In the genomic region with DNA sequence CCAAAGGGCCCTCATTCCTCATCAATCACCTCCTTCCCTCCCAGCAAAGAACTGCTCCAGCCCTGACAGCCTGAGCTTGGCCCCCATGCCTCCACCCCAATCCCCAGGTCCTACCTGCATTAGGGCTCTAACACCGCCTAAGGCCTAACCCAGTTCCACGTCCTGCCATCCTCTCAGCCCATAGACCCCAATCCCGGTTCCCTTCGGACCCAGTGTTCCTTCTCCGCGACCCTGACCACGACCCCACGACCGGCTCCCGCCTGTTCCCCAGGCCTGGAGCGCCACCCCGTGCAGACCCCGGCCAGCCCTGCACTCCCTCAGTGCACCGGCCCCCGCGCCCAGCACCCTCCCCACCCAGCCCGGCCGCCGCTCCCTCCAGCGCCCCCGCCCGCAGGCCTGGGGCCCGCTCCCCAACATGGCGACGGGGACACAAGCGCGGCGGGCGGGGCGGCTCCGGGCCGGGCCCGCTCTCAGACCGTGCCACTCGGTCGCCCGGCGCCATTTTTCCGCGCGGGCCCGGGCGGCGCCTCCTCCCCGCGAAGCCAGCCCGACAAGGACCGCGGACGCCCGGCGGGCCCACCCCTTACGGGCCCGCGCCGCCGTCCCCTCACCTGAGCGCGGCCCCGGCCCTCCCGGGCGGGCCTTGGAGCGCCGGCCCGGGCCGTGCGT, we compare ENCODE assay signal across 8 cellular contexts. TPM values are rescaled to one million over a fixed set of nuclear protein-coding genes. Genes with fewer than 3 reads are reported as not detected.
DNase-seq lines count a peak whose midpoint lies in the region; ATAC-seq and TF ChIP-seq lines count a peak whose summit lies in the region.

No MANE protein-coding gene starts in this region.

- H3K27me3 Mint-ChIP-seq in activated T-helper 1 cell treated with anti-CD3 and anti-CD28 coated beads, Interleukin-12 subunit alpha, Interleukin-12 subunit beta, Interleukin-2, Interleukin-4 antibody, amounts not matched to agents 30 ng/mL and 10 ng/mL and 1 ng/mL, durations not matched to agents 14 hours and 24 hours and 36 hours (ENCODE audit: insufficient read depth): peaks cover 10% of the 10 kb centered on the region
- H3K27me3 Mint-ChIP-seq in naive thymus-derived CD8-positive, alpha-beta T cell: peaks cover 0 to 2% (median 0%) of the 10 kb centered on the region in 5 donors
- H3K27me3 Mint-ChIP-seq in stimulated activated naive B cell treated with anti-CD40 and anti-IgM and Interleukin-4, amounts not matched to agents 10 μg/mL and 1 μg/mL and 100 μg/mL, for 72 hours: no peaks in the 10 kb centered on the region

- H3K27ac ChIP-seq in PC-3 (ENCODE audit: low read length): peak overlapping the region; percentile 39

- peaks cover 51% of the 10 kb centered on the region for H3K79me2 ChIP-seq in PC-3 (ENCODE audit: low read length)

- H4K20me1 ChIP-seq in PC-3 (ENCODE audit: low read length): peaks cover 23% of the 10 kb centered on the region

- no peak for TF ChIP-seq CTCF in PC-3 (conservative IDR thresholded peaks at IDR 0.05; ENCODE audit: low read depth, low read length)
- no peak for TF ChIP-seq CTCF in fibroblast of mammary gland (conservative IDR thresholded peaks at IDR 0.05; ENCODE audit: control insufficient read depth, insufficient read depth, low read depth, low read length)

- peak overlapping the region; percentile 91 for H3K27ac Mint-ChIP-seq in activated T-helper 1 cell treated with anti-CD3 and anti-CD28 coated beads, Interleukin-12 subunit alpha, Interleukin-12 subunit beta, Interleukin-2, Interleukin-4 antibody, amounts not matched to agents 30 ng/mL and 10 ng/mL and 1 ng/mL, durations not matched to agents 14 hours and 24 hours and 36 hours
- peak overlapping the region; percentile 90 to 98 (median 96) for H3K27ac Mint-ChIP-seq in naive thymus-derived CD8-positive, alpha-beta T cell
- H3K27ac Mint-ChIP-seq in stimulated activated naive B cell treated with anti-CD40 and anti-IgM and Interleukin-4, amounts not matched to agents 10 μg/mL and 1 μg/mL and 100 μg/mL, for 72 hours: peak overlapping the region; percentile 96

- no peaks in the 10 kb centered on the region for H3K36me3 ChIP-seq in PC-3 (ENCODE audit: low read depth, low read length)

- no TSS peak for BruUV-seq in PC-3 (replicated peaks; lab: Mats Ljungman, UMichigan)

- H2AFZ ChIP-seq in PC-3 (ENCODE audit: low read length): peak overlapping the region; percentile 52

- H3K4me1 ChIP-seq in PC-3 (ENCODE audit: insufficient read depth, low read length): peaks cover 15% of the 10 kb centered on the region

- no peaks in the 10 kb centered on the region for H3K9me3 ChIP-seq in PC-3 (ENCODE audit: low read length)

- CTCF ChIA-PET in PC-3 (lab: Charles Lee): interaction anchor here (0.7 to 1.0 kb wide), 2 partner anchors 55 to 246 kb away, joined by 3 read pairs; no protein-coding TSS in a partner anchor

- peaks cover 8% of the 10 kb centered on the region for H3K36me3 Mint-ChIP-seq in activated T-helper 1 cell treated with anti-CD3 and anti-CD28 coated beads, Interleukin-12 subunit alpha, Interleukin-12 subunit beta, Interleukin-2, Interleukin-4 antibody, amounts not matched to agents 30 ng/mL and 10 ng/mL and 1 ng/mL, durations not matched to agents 14 hours and 24 hours and 36 hours (ENCODE audit: low read depth)
- peaks cover 0 to 7% (median 0%) of the 10 kb centered on the region in 3 donors for H3K36me3 Mint-ChIP-seq in naive thymus-derived CD8-positive, alpha-beta T cell
- peaks cover 8 to 17% of the 10 kb centered on the region in 2 donors for H3K36me3 Mint-ChIP-seq in stimulated activated naive B cell treated with anti-CD40 and anti-IgM and Interleukin-4, amounts not matched to agents 10 μg/mL and 1 μg/mL and 100 μg/mL, for 72 hours

- H3K27me3 ChIP-seq in PC-3 (ENCODE audit: low read length): no peaks in the 10 kb centered on the region

- H3K4me2 ChIP-seq in PC-3 (ENCODE audit: low read length): peak overlapping the region; percentile 99

- no peaks in the 10 kb centered on the region for H3F3A ChIP-seq in PC-3 (ENCODE audit: low read length, unreplicated experiment)

- no peaks in the 10 kb centered on the region for H3K9me2 ChIP-seq in PC-3 (replicated peaks; ENCODE audit: low read length)

- peak overlapping the region; percentile 97 for H3K4me3 Mint-ChIP-seq in activated T-helper 1 cell treated with anti-CD3 and anti-CD28 coated beads, Interleukin-12 subunit alpha, Interleukin-12 subunit beta, Interleukin-2, Interleukin-4 antibody, amounts not matched to agents 30 ng/mL and 10 ng/mL and 1 ng/mL, durations not matched to agents 14 hours and 24 hours and 36 hours
- peak overlapping the region; percentile 86 to 100 (median 96) for H3K4me3 Mint-ChIP-seq in naive thymus-derived CD8-positive, alpha-beta T cell
- peak overlapping the region; percentile 91 to 98 for H3K4me3 Mint-ChIP-seq in stimulated activated naive B cell treated with anti-CD40 and anti-IgM and Interleukin-4, amounts not matched to agents 10 μg/mL and 1 μg/mL and 100 μg/mL, for 72 hours

- H3K4me1 Mint-ChIP-seq in activated T-helper 1 cell treated with anti-CD3 and anti-CD28 coated beads, Interleukin-12 subunit alpha, Interleukin-12 subunit beta, Interleukin-2, Interleukin-4 antibody, amounts not matched to agents 30 ng/mL and 10 ng/mL and 1 ng/mL, durations not matched to agents 14 hours and 24 hours and 36 hours (ENCODE audit: low read depth): peaks cover 30% of the 10 kb centered on the region
- H3K4me1 Mint-ChIP-seq in naive thymus-derived CD8-positive, alpha-beta T cell: peaks cover 25 to 47% (median 43%) of the 10 kb centered on the region in 4 donors
- peaks cover 19 to 38% of the 10 kb centered on the region in 2 donors for H3K4me1 Mint-ChIP-seq in stimulated activated naive B cell treated with anti-CD40 and anti-IgM and Interleukin-4, amounts not matched to agents 10 μg/mL and 1 μg/mL and 100 μg/mL, for 72 hours

- POLR2A ChIA-PET in PC-3 (lab: Charles Lee; ENCODE audit: unreplicated experiment): interaction anchor here (0.5 to 0.6 kb wide), 3 partner anchors 34 to 325 kb away, joined by 4 to 7 read pairs (median 6); partner anchors contain the start of gene PIGU
- POLR2A ChIA-PET in naive thymus-derived CD8-positive, alpha-beta T cell (lab: Charles Lee): interaction anchor here (0.8 to 1.3 kb wide), 3 partner anchors 131 to 309 kb away, joined by 3 to 4 read pairs (median 3); partner anchors contain the start of genes DYNLRB1, GSS and MYH7B

- peak overlapping the region; percentile 89 for H3K9ac ChIP-seq in PC-3 (ENCODE audit: low read length)

- intact Hi-C loops in PC-3 (cut with micrococcal nuclease): no loop called here
- intact Hi-C loops in activated T-helper 1 cell treated with anti-CD3 and anti-CD28 coated beads, Interleukin-12 subunit alpha, Interleukin-12 subunit beta, Interleukin-2, Interleukin-4 antibody, amounts not matched to agents 30 ng/mL and 10 ng/mL and 1 ng/mL, durations not matched to agents 14 hours and 24 hours and 36 hours (cut with micrococcal nuclease): loop anchor here (1.0 to 10.0 kb wide), 12 partner anchors 9 to 717 kb away; partner anchors contain the start of genes ACSS2, CEP250, DYNLRB1 and EDEM2

- peak; percentile 73 for ATAC-seq in GM19043 (IDR thresholded peaks at IDR 0.05; ENCODE audit: low read depth, unreplicated experiment)
- ATAC-seq in HG03378 (IDR thresholded peaks at IDR 0.05; ENCODE audit: unreplicated experiment): peak; percentile 37
- peak; percentile 75 for ATAC-seq in PC-3
- peak; percentile 86 to 87 for ATAC-seq in naive thymus-derived CD8-positive, alpha-beta T cell
- peak; percentile 86 to 88 for ATAC-seq in stimulated activated naive B cell treated with anti-CD40 and anti-IgM and Interleukin-4, amounts not matched to agents 10 μg/mL and 1 μg/mL and 100 μg/mL, for 72 hours (replicated peaks)

- H3K9me3 Mint-ChIP-seq in activated T-helper 1 cell treated with anti-CD3 and anti-CD28 coated beads, Interleukin-12 subunit alpha, Interleukin-12 subunit beta, Interleukin-2, Interleukin-4 antibody, amounts not matched to agents 30 ng/mL and 10 ng/mL and 1 ng/mL, durations not matched to agents 14 hours and 24 hours and 36 hours: no peaks in the 10 kb centered on the region
- no peaks in the 10 kb centered on the region for H3K9me3 Mint-ChIP-seq in naive thymus-derived CD8-positive, alpha-beta T cell
- no peaks in the 10 kb centered on the region for H3K9me3 Mint-ChIP-seq in stimulated activated naive B cell treated with anti-CD40 and anti-IgM and Interleukin-4, amounts not matched to agents 10 μg/mL and 1 μg/mL and 100 μg/mL, for 72 hours

- peak; percentile 81 for DNase-seq in Ammon's horn (ENCODE audit: low spot score)
- peak; percentile 35 for DNase-seq in PC-3
- DNase-seq in activated T-helper 1 cell treated with anti-CD3 and anti-CD28 coated beads, Interleukin-12 subunit alpha, Interleukin-12 subunit beta, Interleukin-2, Interleukin-4 antibody, amounts not matched to agents 30 ng/mL and 10 ng/mL and 1 ng/mL, durations not matched to agents 14 hours and 24 hours and 36 hours (ENCODE audit: low spot score): peak; percentile 64
- DNase-seq in fibroblast of mammary gland (ENCODE audit: low read depth): peak; percentile 16
- DNase-seq in naive thymus-derived CD8-positive, alpha-beta T cell: peak in 9 of 10 donors; percentile 51 to 82 (median 64)
- DNase-seq in stimulated activated naive B cell treated with anti-CD40 and anti-IgM and Interleukin-4, amounts not matched to agents 10 μg/mL and 1 μg/mL and 100 μg/mL, for 72 hours: peak; percentile 58

- peak overlapping the region; percentile 94 for H3K4me3 ChIP-seq in PC-3 (ENCODE audit: low read length)
- H3K4me3 ChIP-seq in fibroblast of mammary gland (ENCODE audit: control insufficient read depth, low read depth, low read length): peak overlapping the region; percentile 81

RNA-seq across cellular contexts. Expression of gene NCOA6, which starts 0.5 kb away (rescaled TPM):
- total RNA-seq in PC-3 (2014; rRNA removed): 9.8 and 10.2 TPM in 2 replicates
- 25.5 and 29.1 TPM in 2 replicates for total RNA-seq in activated T-helper 1 cell treated with anti-CD3 and anti-CD28 coated beads, Interleukin-12 subunit alpha, Interleukin-12 subunit beta, Interleukin-2, Interleukin-4 antibody, amounts not matched to agents 30 ng/mL and 10 ng/mL and 1 ng/mL, durations not matched to agents 14 hours and 24 hours and 36 hours
- 10 to 100 TPM; 24.3 to 29.2 TPM for total RNA-seq in naive thymus-derived CD8-positive, alpha-beta T cell
- polyA plus RNA-seq in naive thymus-derived CD8-positive, alpha-beta T cell: 1 to 10 TPM; 2.8 to 8.2 (median 5.0) TPM

RNA-seq across cellular contexts. Expression of gene GGT7, which starts 47.7 kb away (rescaled TPM):
- 1.5 and 3.2 TPM in 2 replicates for total RNA-seq in PC-3 (2014; rRNA removed)
- 12.5 and 13.7 TPM in 2 replicates for total RNA-seq in activated T-helper 1 cell treated with anti-CD3 and anti-CD28 coated beads, Interleukin-12 subunit alpha, Interleukin-12 subunit beta, Interleukin-2, Interleukin-4 antibody, amounts not matched to agents 30 ng/mL and 10 ng/mL and 1 ng/mL, durations not matched to agents 14 hours and 24 hours and 36 hours
- total RNA-seq in naive thymus-derived CD8-positive, alpha-beta T cell: 10 to 100 TPM; 42.1 to 43.3 TPM
- 1 to 10 TPM; 3.9 to 9.4 (median 8.0) TPM for polyA plus RNA-seq in naive thymus-derived CD8-positive, alpha-beta T cell

RNA-seq across cellular contexts. Expression of gene ACSS2, which starts 51.4 kb away (rescaled TPM):
- total RNA-seq in PC-3 (2014; rRNA removed): 78.9 and 125 TPM in 2 replicates
- 38.0 and 45.3 TPM in 2 replicates for total RNA-seq in activated T-helper 1 cell treated with anti-CD3 and anti-CD28 coated beads, Interleukin-12 subunit alpha, Interleukin-12 subunit beta, Interleukin-2, Interleukin-4 antibody, amounts not matched to agents 30 ng/mL and 10 ng/mL and 1 ng/mL, durations not matched to agents 14 hours and 24 hours and 36 hours
- total RNA-seq in naive thymus-derived CD8-positive, alpha-beta T cell: 10 to 100 TPM; 27.2 to 27.9 TPM
- 10 to 100 TPM in 2 of 3 donors, 1 to 10 TPM in 1; 9.1 to 10.9 (median 10.4) TPM for polyA plus RNA-seq in naive thymus-derived CD8-positive, alpha-beta T cell

Comparison
In these comparisons a context has a peak if more than half of its experiments do, and no peak if none do; other contexts are left out.
1. Peak in every context shown above with its lines: DNase-seq, ATAC-seq, H3K4me3 ChIP-seq and H3K27ac ChIP-seq.
2. DNase-seq: peak in every context shown above with its lines; median percentile 81 in Ammon's horn; 64 in activated T-helper 1 cell treated with anti-CD3 and anti-CD28 coated beads, Interleukin-12 subunit alpha, Interleukin-12 subunit beta, Interleukin-2, Interleukin-4 antibody, amounts not matched to agents 30 ng/mL and 10 ng/mL and 1 ng/mL, durations not matched to agents 14 hours and 24 hours and 36 hours; 64 in naive thymus-derived CD8-positive, alpha-beta T cell; 58 in stimulated activated naive B cell treated with anti-CD40 and anti-IgM and Interleukin-4, amounts not matched to agents 10 μg/mL and 1 μg/mL and 100 μg/mL, for 72 hours; 35 in PC-3; 16 in fibroblast of mammary gland.
3. ATAC-seq: peak in every context shown above with its lines; median percentile 87 in stimulated activated naive B cell treated with anti-CD40 and anti-IgM and Interleukin-4, amounts not matched to agents 10 μg/mL and 1 μg/mL and 100 μg/mL, for 72 hours; 86 in naive thymus-derived CD8-positive, alpha-beta T cell; 75 in PC-3; 73 in GM19043; 37 in HG03378.